14 cellular contexts compared by ENCODE assay signal in the genomic region with DNA sequence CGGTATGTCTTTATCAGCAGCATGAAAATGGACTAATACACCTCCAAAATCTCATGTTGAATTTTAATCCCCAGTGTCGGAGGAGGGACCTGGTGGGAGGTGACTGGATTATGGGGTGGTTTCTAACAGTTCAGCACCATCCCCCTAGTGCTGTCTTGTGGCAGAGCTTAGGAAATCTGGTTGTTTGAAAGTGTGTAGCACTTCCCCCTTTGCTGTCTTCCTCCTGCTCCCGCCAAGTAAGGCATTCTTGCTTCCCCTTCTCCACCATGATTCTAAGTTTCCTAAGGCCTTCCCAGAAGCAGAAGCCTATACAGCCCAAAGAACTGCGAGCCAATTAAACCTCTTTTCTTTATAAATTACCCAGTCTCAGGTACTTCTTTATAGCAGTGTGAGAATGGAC. TPM values are rescaled to one million over a fixed set of nuclear protein-coding genes. Genes with fewer than 3 reads are reported as not detected.
DNase-seq lines count a peak whose midpoint lies in the region; ATAC-seq and TF ChIP-seq lines count a peak whose summit lies in the region.
"Had no signal": no experiment of that assay in that cellular context is flagged by ENCODE, and none has a peak within 500 bp of the region (broad histone marks: within the 10 kb centered on the region; RNA-seq: fewer than 3 reads in every experiment).

No MANE protein-coding gene starts in this region.

- DNase-seq in GF-D8 (lab: John Stamatoyannopoulos, UW) (peak; percentile 64), Kasumi-1 (lab: John Stamatoyannopoulos, UW) (peak; percentile 83), osteocyte (ENCODE audit: extremely low spot score, unreplicated experiment) (no peak), OCI-M2 (lab: John Stamatoyannopoulos, UW; ENCODE audit: unreplicated experiment) (no peak), NCI-H2081 (lab: John Stamatoyannopoulos, UW) (no peak)
- DNase-seq in activated T-helper 2 cell treated with anti-CD3 and anti-CD28 coated beads, Interferon-gamma antibody, Interleukin-2, Interleukin-4, amounts not matched to agents 10 μg/mL and 5 μg/mL and 100 μg/mL, durations not matched to agents 14 hours and 24 hours and 36 hours (ENCODE audit: low spot score) = no peak
- DNase-seq: activated CD8-positive, alpha-beta memory T cell treated with anti-CD3 and anti-CD28 coated beads for 24 hours; body of pancreas; DMS 273 treated with DMSO at 0.1 percent for 48 hours; NCI-H1417 treated with DMSO at 0.1 percent for 48 hours had no signal

- intact Hi-C loops in activated T-helper 2 cell treated with anti-CD3 and anti-CD28 coated beads, Interferon-gamma antibody, Interleukin-2, Interleukin-4, amounts not matched to agents 10 μg/mL and 5 μg/mL and 100 μg/mL, durations not matched to agents 14 hours and 24 hours and 36 hours (cut with micrococcal nuclease) = loop anchor here (2.0 to 10.0 kb wide), 3 partner anchors 41 to 923 kb away; partner anchors contain the start of gene CAPRIN1

- H3K4me3 Mint-ChIP-seq in activated T-helper 2 cell treated with anti-CD3 and anti-CD28 coated beads, Interferon-gamma antibody, Interleukin-2, Interleukin-4, amounts not matched to agents 10 μg/mL and 5 μg/mL and 100 μg/mL, durations not matched to agents 14 hours and 24 hours and 36 hours (ENCODE audit: low read depth) = peak overlapping the region; percentile 9
- H3K4me3 Mint-ChIP-seq in osteocyte (ENCODE audit: unreplicated experiment) = peak overlapping the region; percentile 10

- H3K27me3 Mint-ChIP-seq in activated T-helper 2 cell treated with anti-CD3 and anti-CD28 coated beads, Interferon-gamma antibody, Interleukin-2, Interleukin-4, amounts not matched to agents 10 μg/mL and 5 μg/mL and 100 μg/mL, durations not matched to agents 14 hours and 24 hours and 36 hours (ENCODE audit: low read depth) = no peaks in the 10 kb centered on the region
- no peaks in the 10 kb centered on the region for H3K27me3 Mint-ChIP-seq in osteocyte (ENCODE audit: unreplicated experiment)

- H3K27ac Mint-ChIP-seq in activated T-helper 2 cell treated with anti-CD3 and anti-CD28 coated beads, Interferon-gamma antibody, Interleukin-2, Interleukin-4, amounts not matched to agents 10 μg/mL and 5 μg/mL and 100 μg/mL, durations not matched to agents 14 hours and 24 hours and 36 hours = peak overlapping the region; percentile 39
- H3K27ac Mint-ChIP-seq in osteocyte (ENCODE audit: unreplicated experiment) = peak overlapping the region; percentile 58

- H3K4me1 Mint-ChIP-seq in activated T-helper 2 cell treated with anti-CD3 and anti-CD28 coated beads, Interferon-gamma antibody, Interleukin-2, Interleukin-4, amounts not matched to agents 10 μg/mL and 5 μg/mL and 100 μg/mL, durations not matched to agents 14 hours and 24 hours and 36 hours (ENCODE audit: low read depth) = peaks cover 46% of the 10 kb centered on the region
- peaks cover 76% of the 10 kb centered on the region for H3K4me1 Mint-ChIP-seq in osteocyte (ENCODE audit: unreplicated experiment)

- no peaks in the 10 kb centered on the region for H3K9me3 Mint-ChIP-seq in activated T-helper 2 cell treated with anti-CD3 and anti-CD28 coated beads, Interferon-gamma antibody, Interleukin-2, Interleukin-4, amounts not matched to agents 10 μg/mL and 5 μg/mL and 100 μg/mL, durations not matched to agents 14 hours and 24 hours and 36 hours
- no peaks in the 10 kb centered on the region for H3K9me3 Mint-ChIP-seq in osteocyte (ENCODE audit: unreplicated experiment)

- peaks cover 63% of the 10 kb centered on the region for H3K36me3 Mint-ChIP-seq in activated T-helper 2 cell treated with anti-CD3 and anti-CD28 coated beads, Interferon-gamma antibody, Interleukin-2, Interleukin-4, amounts not matched to agents 10 μg/mL and 5 μg/mL and 100 μg/mL, durations not matched to agents 14 hours and 24 hours and 36 hours (ENCODE audit: low read depth)
- peaks cover 26% of the 10 kb centered on the region for H3K36me3 Mint-ChIP-seq in osteocyte (ENCODE audit: unreplicated experiment)

- TF ChIP-seq CTCF in osteocyte (IDR thresholded peaks at IDR 0.05) = no peak

- ATAC-seq in HG02610 (IDR thresholded peaks at IDR 0.05; ENCODE audit: unreplicated experiment) (no peak), GM18873 (IDR thresholded peaks at IDR 0.05; ENCODE audit: low FRiP score, unreplicated experiment) (no peak)
- ATAC-seq: body of pancreas had no signal

RNA-seq across cellular contexts. Expression of gene CD59, which starts 4.0 kb away (rescaled TPM):
- 165 and 173 TPM in 2 replicates for total RNA-seq in activated T-helper 2 cell treated with anti-CD3 and anti-CD28 coated beads, Interferon-gamma antibody, Interleukin-2, Interleukin-4, amounts not matched to agents 10 μg/mL and 5 μg/mL and 100 μg/mL, durations not matched to agents 14 hours and 24 hours and 36 hours
- 857 and 912 TPM in 2 replicates for total RNA-seq in osteocyte

RNA-seq across cellular contexts. Expression of gene C11orf91, which starts 31.6 kb away (rescaled TPM):
- not detected in 2 replicates for total RNA-seq in activated T-helper 2 cell treated with anti-CD3 and anti-CD28 coated beads, Interferon-gamma antibody, Interleukin-2, Interleukin-4, amounts not matched to agents 10 μg/mL and 5 μg/mL and 100 μg/mL, durations not matched to agents 14 hours and 24 hours and 36 hours
- 0.75 TPM in 1 of 2 replicates, not detected in the other for total RNA-seq in osteocyte
- total RNA-seq: body of pancreas, liver, RPMI7951 had no signal

RNA-seq across cellular contexts. Expression of gene FBXO3, which starts 42.1 kb away (rescaled TPM):
- total RNA-seq in activated T-helper 2 cell treated with anti-CD3 and anti-CD28 coated beads, Interferon-gamma antibody, Interleukin-2, Interleukin-4, amounts not matched to agents 10 μg/mL and 5 μg/mL and 100 μg/mL, durations not matched to agents 14 hours and 24 hours and 36 hours = 13.9 TPM in 2 replicates
- 30.6 and 31.1 TPM in 2 replicates for total RNA-seq in osteocyte

Comparison
In these comparisons a context has a peak if more than half of its experiments do, and no peak if none do; other contexts are left out.
1. DNase-seq: peak in GF-D8 (single experiment) and Kasumi-1 (2 of 2); none in activated T-helper 2 cell treated with anti-CD3 and anti-CD28 coated beads, Interferon-gamma antibody, Interleukin-2, Interleukin-4, amounts not matched to agents 10 μg/mL and 5 μg/mL and 100 μg/mL, durations not matched to agents 14 hours and 24 hours and 36 hours (single experiment), osteocyte (single experiment), OCI-M2 (single experiment) and NCI-H2081 (0 of 2).